1 cellular context compared by ENCODE assay signal in genomic region chr1:157932082-157932481, GRCh38.
TF ChIP-seq lines count a peak whose summit lies in the region.

No MANE protein-coding gene starts in this region.

TF ChIP-seq in IMR-90, 13 proteins besides CTCF, POLR2A, EP300 and RAD21 (continued from another document):
- TF ChIP-seq, protein P1, sequence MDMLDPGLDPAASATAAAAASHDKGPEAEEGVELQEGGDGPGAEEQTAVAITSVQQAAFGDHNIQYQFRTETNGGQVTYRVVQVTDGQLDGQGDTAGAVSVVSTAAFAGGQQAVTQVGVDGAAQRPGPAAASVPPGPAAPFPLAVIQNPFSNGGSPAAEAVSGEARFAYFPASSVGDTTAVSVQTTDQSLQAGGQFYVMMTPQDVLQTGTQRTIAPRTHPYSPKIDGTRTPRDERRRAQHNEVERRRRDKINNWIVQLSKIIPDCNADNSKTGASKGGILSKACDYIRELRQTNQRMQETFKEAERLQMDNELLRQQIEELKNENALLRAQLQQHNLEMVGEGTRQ (IDR thresholded peaks at IDR 0.05; ENCODE audit: low read depth, low read length), result no peak
- no peak for TF ChIP-seq MAZ (IDR thresholded peaks at IDR 0.05; ENCODE audit: borderline replicate concordance, low read depth, low read length)
- TF ChIP-seq ELK1 (IDR thresholded peaks at IDR 0.05; ENCODE audit: borderline replicate concordance, low read depth, low read length), result no peak
- TF ChIP-seq MXI1 (IDR thresholded peaks at IDR 0.05; ENCODE audit: borderline replicate concordance, low read depth, low read length), result no peak
- no peak for TF ChIP-seq RCOR1 (IDR thresholded peaks at IDR 0.05; ENCODE audit: insufficient replicate concordance, low read length)
- no peak for TF ChIP-seq RFX5 (IDR thresholded peaks at IDR 0.05; ENCODE audit: low read depth, low read length)
- TF ChIP-seq NFE2L2 (IDR thresholded peaks at IDR 0.05; ENCODE audit: low read depth, low read length), result no peak
- peak; percentile 66; the same call in 1 of the 2 replicates for TF ChIP-seq FOS (IDR thresholded peaks at IDR 0.05; ENCODE audit: low read depth, low read length)
- TF ChIP-seq MAFK (IDR thresholded peaks at IDR 0.05; ENCODE audit: low read depth, low read length), result no peak
- no peak for TF ChIP-seq SMC3 (IDR thresholded peaks at IDR 0.05; ENCODE audit: low read depth, low read length)
